ENCODE assay signal across 33 cellular contexts in the genomic region with DNA sequence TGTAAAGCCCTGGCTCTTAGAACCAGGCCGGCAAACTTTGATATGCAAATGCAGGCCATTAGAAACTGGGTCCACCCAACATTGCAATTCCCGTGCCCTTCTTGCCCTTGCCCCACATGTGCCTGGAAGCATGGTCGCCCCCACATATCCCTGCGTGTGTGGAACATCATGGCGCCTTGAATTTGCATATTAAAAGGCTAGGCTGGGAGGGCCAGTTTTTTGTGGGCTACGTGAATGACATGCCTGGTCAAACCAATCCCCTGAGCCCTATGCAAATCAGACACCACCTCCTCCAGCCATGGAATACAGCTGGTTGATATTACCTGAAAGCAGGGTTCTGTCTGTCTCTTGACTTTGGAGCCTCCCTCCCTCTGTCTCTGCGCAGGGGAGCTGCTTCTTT. TPM values are rescaled to one million over a fixed set of nuclear protein-coding genes. Genes with fewer than 3 reads are reported as not detected.
"Had no signal": no experiment of that assay in that cellular context is flagged by ENCODE, and none has a peak within 500 bp of the region (broad histone marks: within the 10 kb centered on the region; RNA-seq: fewer than 3 reads in every experiment).

No MANE protein-coding gene starts in this region.

- FAIRE-seq: endothelial cell of umbilical vein, keratinocyte, small intestine had no signal

- H3K27ac ChIP-seq: cardiac muscle cell, hepatocyte, ovary, prostate gland, thyroid gland, upper lobe of left lung, vagina, WERI-Rb-1 had no signal

- H3K9me3 ChIP-seq: ascending aorta, gastroesophageal sphincter, ovary, prostate gland, sigmoid colon, thyroid gland, upper lobe of left lung, vagina had no signal

- ATAC-seq: effector memory CD8-positive, alpha-beta T cell; gastroesophageal sphincter; left ventricle myocardium superior; naive thymus-derived CD4-positive, alpha-beta T cell; stimulated activated effector memory CD8-positive, alpha-beta T cell treated with anti-CD3 and anti-CD28 coated beads, Interleukin-12 subunit alpha, Interleukin-12 subunit beta, amount 100 ng/mL, for 72 hours had no signal

- H3K4me2 ChIP-seq: hepatocyte had no signal

- H3K4me1 ChIP-seq: prostate gland had no signal

- H3K27me3 ChIP-seq: ascending aorta, cardiac muscle cell, dorsolateral prefrontal cortex, gastroesophageal sphincter, hepatocyte, ovary, sigmoid colon, thyroid gland, upper lobe of left lung, vagina had no signal

- H3K36me3 ChIP-seq: ascending aorta, cardiac muscle cell, gastroesophageal sphincter, ovary, prostate gland, sigmoid colon, thyroid gland, upper lobe of left lung, vagina, WERI-Rb-1 had no signal

- H2AFZ ChIP-seq: hepatocyte had no signal

- DNase-seq: activated CD4-positive, alpha-beta memory T cell treated with anti-CD3 and anti-CD28 coated beads, Interleukin-2, amount 10 ng/mL, durations not matched to agents 7 days and 5 days; activated CD4-positive, alpha-beta T cell treated with anti-CD3 and anti-CD28 coated beads, Interleukin-2, amount 10 ng/mL, durations not matched to agents 24 days and 14 days; activated CD4-positive, CD25-positive, alpha-beta regulatory T cell treated with anti-CD3 and anti-CD28 coated beads, Interleukin-2, amount 50 U/mL, for 72 hours; activated CD8-positive, alpha-beta memory T cell treated with anti-CD3 and anti-CD28 coated beads, Interleukin-2, amount 50 U/mL, for 48 hours; activated gamma-delta T cell; activated naive CD4-positive, alpha-beta T cell treated with anti-CD3 and anti-CD28 coated beads, Interleukin-2, amount 10 ng/mL, durations not matched to agents 7 days and 5 days; activated naive CD8-positive, alpha-beta T cell treated with anti-CD3 and anti-CD28 coated beads, Interleukin-2, amount 10 ng/mL, durations not matched to agents 7 days and 5 days; activated T-cell treated with anti-CD3 and anti-CD28 coated beads, Interleukin-2, amount 50 U/mL, for 24 hours; dorsolateral prefrontal cortex; effector memory CD8-positive, alpha-beta T cell; left cardiac atrium; left ventricle myocardium superior; mammary epithelial cell; naive thymus-derived CD4-positive, alpha-beta T cell; ovary; sigmoid colon; small intestine; stimulated activated CD4-positive, alpha-beta T cell treated with anti-CD3 and anti-CD28 coated beads, Interleukin-4, amount 100 ng/mL, for 24 hours; substantia nigra; T-helper 9 cell; thyroid gland; upper lobe of left lung; WERI-Rb-1 had no signal

- H3K79me2 ChIP-seq: hepatocyte had no signal

- H3K4me3 ChIP-seq: ascending aorta, cardiac muscle cell, coronary artery, dorsolateral prefrontal cortex, gastroesophageal sphincter, hepatocyte, ovary, prostate gland, sigmoid colon, thyroid gland, upper lobe of left lung, vagina had no signal

RNA-seq across cellular contexts. Expression of gene ARHGEF26, which starts 58.7 kb away (rescaled TPM):
- total RNA-seq: activated naive CD8-positive, alpha-beta T cell treated with anti-CD3 and anti-CD28 coated beads, Interleukin-2, amount 10 ng/mL, durations not matched to agents 7 days and 5 days had no signal
